In genomic region chr11:124799384-124800225, GRCh38 we compare ENCODE assay signal across 1 cellular context.
TF ChIP-seq lines count a peak whose summit lies in the region.

No MANE protein-coding gene starts in this region.

TF ChIP-seq in HepG2, 621 proteins besides CTCF, POLR2A, EP300 and RAD21 (continues in another document):
- TF ChIP-seq DMAP1 (CRISPR knock-in tag; IDR thresholded peaks at IDR 0.05) (peak; percentile 41; the same call in 1 of the 2 replicates), ZNF44 (CRISPR knock-in tag; IDR thresholded peaks at IDR 0.05) (no peak), ZBTB43 (CRISPR knock-in tag; conservative IDR thresholded peaks at IDR 0.05) (0 out of 2 replicates have a peak, but pooled peaks have one; percentile 21), ZNF674 (CRISPR knock-in tag; IDR thresholded peaks at IDR 0.05; ENCODE audit: low read depth) (0 out of 2 replicates have a peak, but pooled peaks have one; percentile 47), ZNF329 (CRISPR knock-in tag; IDR thresholded peaks at IDR 0.05; ENCODE audit: low read depth) (0 out of 2 replicates have a peak, but pooled peaks have one; percentile 6), AHR (CRISPR knock-in tag; IDR thresholded peaks at IDR 0.05) (no peak), BATF2 (CRISPR knock-in tag; IDR thresholded peaks at IDR 0.05) (0 out of 2 replicates have a peak, but pooled peaks have one; percentile 52), KMT2A (CRISPR knock-in tag; IDR thresholded peaks at IDR 0.05) (peak; percentile 76; the same call in 1 of the 2 replicates), SRY (CRISPR knock-in tag; IDR thresholded peaks at IDR 0.05) (peak; percentile 5), PITX1 (CRISPR knock-in tag; IDR thresholded peaks at IDR 0.05) (0 out of 2 replicates have a peak, but pooled peaks have one; percentile 13), TAF15 (IDR thresholded peaks at IDR 0.05; ENCODE audit: low read depth, low read length, poor library complexity, severe bottlenecking) (no peak), TFDP1 (CRISPR knock-in tag; IDR thresholded peaks at IDR 0.05; ENCODE audit: borderline replicate concordance) (no peak), ZNF766 (CRISPR knock-in tag; IDR thresholded peaks at IDR 0.05; ENCODE audit: borderline replicate concordance) (0 out of 2 replicates have a peak, but pooled peaks have one; percentile 17), DBP (CRISPR knock-in tag; IDR thresholded peaks at IDR 0.05; ENCODE audit: not compliant biosample characterization) (no peak), LRRFIP1 (CRISPR knock-in tag; conservative IDR thresholded peaks at IDR 0.05) (no peak), ZZZ3 (CRISPR knock-in tag; IDR thresholded peaks at IDR 0.05; ENCODE audit: borderline replicate concordance) (no peak), E2F5 (CRISPR knock-in tag; conservative IDR thresholded peaks at IDR 0.05) (no peak), GABPA (IDR thresholded peaks at IDR 0.05; ENCODE audit: low read depth, low read length) (no peak), GABPA (CRISPR knock-in tag; IDR thresholded peaks at IDR 0.05; ENCODE audit: low read depth) (no peak), ZNF570 (CRISPR knock-in tag; IDR thresholded peaks at IDR 0.05; ENCODE audit: borderline replicate concordance) (no peak), MIER3 (CRISPR knock-in tag; IDR thresholded peaks at IDR 0.05; ENCODE audit: borderline replicate concordance) (peak; percentile 6; the same call in 1 of the 2 replicates), ZNF232 (CRISPR knock-in tag; IDR thresholded peaks at IDR 0.05; ENCODE audit: borderline replicate concordance) (peak; percentile 56; the same call in 1 of the 2 replicates), ZNF451 (CRISPR knock-in tag; IDR thresholded peaks at IDR 0.05) (0 out of 2 replicates have a peak, but pooled peaks have one; percentile 12), SMARCE1 (IDR thresholded peaks at IDR 0.05; ENCODE audit: borderline replicate concordance) (no peak), XRCC5 (optimal IDR thresholded peaks at IDR 0.05; ENCODE audit: low read length) (peak; percentile 2), ZNF546 (CRISPR knock-in tag; conservative IDR thresholded peaks at IDR 0.05) (no peak; the same call in 1 of the 2 replicates), RBAK (CRISPR knock-in tag; IDR thresholded peaks at IDR 0.05) (no peak), ZBTB21 (CRISPR knock-in tag; IDR thresholded peaks at IDR 0.05) (no peak), ZNF790 (CRISPR knock-in tag; IDR thresholded peaks at IDR 0.05; ENCODE audit: borderline replicate concordance) (no peak), BHLHE40 (IDR thresholded peaks at IDR 0.05; ENCODE audit: low read length) (no peak), ZNF564 (CRISPR knock-in tag; IDR thresholded peaks at IDR 0.05) (no peak), ZBTB4 (CRISPR knock-in tag; IDR thresholded peaks at IDR 0.05; ENCODE audit: borderline replicate concordance) (peak; percentile 24; the same call in 1 of the 2 replicates), ZBTB7B (CRISPR knock-in tag; IDR thresholded peaks at IDR 0.05) (0 out of 2 replicates have a peak, but pooled peaks have one; percentile 33), LCORL (IDR thresholded peaks at IDR 0.05) (no peak), LCORL (CRISPR knock-in tag; IDR thresholded peaks at IDR 0.05) (no peak), MZF1 (CRISPR knock-in tag; IDR thresholded peaks at IDR 0.05; ENCODE audit: borderline replicate concordance) (no peak), ZNF740 (CRISPR knock-in tag; IDR thresholded peaks at IDR 0.05) (peak; percentile 75), FOXO1 (CRISPR knock-in tag; IDR thresholded peaks at IDR 0.05) (no peak), GZF1 (CRISPR knock-in tag; IDR thresholded peaks at IDR 0.05) (peak; percentile 40; the same call in 1 of the 2 replicates), KLF16 (CRISPR knock-in tag; IDR thresholded peaks at IDR 0.05) (no peak; a peak in 1 of 4 replicates), PTBP1 (IDR thresholded peaks at IDR 0.05; ENCODE audit: low read depth, low read length, poor library complexity, severe bottlenecking) (no peak), PBX3 (CRISPR knock-in tag; IDR thresholded peaks at IDR 0.05; ENCODE audit: borderline replicate concordance) (0 out of 2 replicates have a peak, but pooled peaks have one; percentile 11), MED1 (CRISPR knock-in tag; IDR thresholded peaks at IDR 0.05) (0 out of 2 replicates have a peak, but pooled peaks have one; percentile 17), NFIC (IDR thresholded peaks at IDR 0.05; ENCODE audit: low read length) (no peak), ZSCAN25 (CRISPR knock-in tag; IDR thresholded peaks at IDR 0.05) (no peak), ZNF841 (CRISPR knock-in tag; IDR thresholded peaks at IDR 0.05; ENCODE audit: borderline replicate concordance) (0 out of 2 replicates have a peak, but pooled peaks have one; percentile 19), ZBTB37 (CRISPR knock-in tag; IDR thresholded peaks at IDR 0.05) (no peak)
